In the genomic region with DNA sequence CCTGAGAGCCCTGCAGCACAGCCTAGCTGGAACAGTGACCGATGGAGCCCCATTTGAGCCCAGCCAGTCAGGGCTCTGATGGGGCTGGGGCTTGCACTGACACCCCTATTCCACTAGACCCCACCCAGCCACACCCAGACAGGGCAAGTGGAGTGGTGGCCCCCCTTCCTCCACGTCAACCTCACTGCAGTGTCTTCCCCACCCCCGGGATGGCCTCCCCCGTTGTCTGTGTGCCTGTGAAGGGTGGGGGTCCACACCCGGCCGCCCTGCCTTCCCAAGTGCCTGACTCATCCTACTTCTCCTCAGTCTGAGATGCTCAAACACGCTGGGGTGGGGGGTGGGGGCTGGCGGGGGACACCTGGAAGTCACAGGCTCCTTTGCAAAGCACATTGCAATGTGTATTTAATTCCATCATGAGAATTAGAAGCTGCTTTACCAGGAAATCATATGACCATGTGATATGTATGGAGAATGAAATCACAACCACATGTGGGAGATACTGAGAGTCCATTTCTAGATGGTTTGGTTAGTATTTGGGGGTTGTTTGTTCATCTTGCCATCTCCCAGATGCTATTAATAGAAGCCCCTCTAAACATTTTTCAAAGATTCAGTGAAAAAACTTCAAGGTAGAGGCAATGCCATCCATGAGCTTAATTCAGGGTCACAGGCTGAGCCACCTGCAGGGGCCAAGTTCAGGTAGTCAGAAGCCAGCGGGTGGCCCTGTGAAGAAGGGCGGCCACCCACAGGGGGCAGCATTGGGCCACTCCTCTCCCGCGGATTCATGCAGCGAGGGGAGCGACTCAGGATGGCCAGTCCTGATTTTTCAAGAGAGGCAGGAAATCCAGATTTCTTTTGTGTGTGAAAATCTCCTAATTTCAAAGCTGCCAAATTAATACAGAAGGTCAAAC, we compare ENCODE assay signal across 8 cellular contexts. TPM values are rescaled to one million over a fixed set of nuclear protein-coding genes. Genes with fewer than 3 reads are reported as not detected.
DNase-seq lines count a peak whose midpoint lies in the region; ATAC-seq and TF ChIP-seq lines count a peak whose summit lies in the region.

No MANE protein-coding gene starts in this region.

- H3K9me3 Mint-ChIP-seq in CD8-positive, alpha-beta T cell = no peaks in the 10 kb centered on the region
- no peaks in the 10 kb centered on the region for H3K9me3 Mint-ChIP-seq in nephron

- H3K9me3 ChIP-seq in CD8-positive, alpha-beta T cell (ENCODE audit: low read length) = no peaks in the 10 kb centered on the region
- no peaks in the 10 kb centered on the region for H3K9me3 ChIP-seq in thyroid gland

- peaks cover 8% of the 10 kb centered on the region for H3K36me3 Mint-ChIP-seq in CD8-positive, alpha-beta T cell
- no peaks in the 10 kb centered on the region for H3K36me3 Mint-ChIP-seq in nephron (ENCODE audit: low read depth)

- CTCF ChIA-PET in CD8-positive, alpha-beta T cell (lab: Charles Lee) = interaction anchor here (0.6 to 4.3 kb wide), 13 partner anchors 10 to 73 kb away, joined by 3 to 21 read pairs (median 4); no protein-coding TSS in a partner anchor

- peaks cover 4% of the 10 kb centered on the region for H3K4me1 Mint-ChIP-seq in CD8-positive, alpha-beta T cell (ENCODE audit: low read depth)
- peaks cover 22% of the 10 kb centered on the region for H3K4me1 Mint-ChIP-seq in nephron

- no peaks in the 10 kb centered on the region for H3K4me1 ChIP-seq in CD8-positive, alpha-beta T cell (ENCODE audit: insufficient read depth, low read length)
- H3K4me1 ChIP-seq in thyroid gland = peaks cover 12 to 18% of the 10 kb centered on the region in 2 donors

- no peaks in the 10 kb centered on the region for H3K27me3 ChIP-seq in CD8-positive, alpha-beta T cell (ENCODE audit: insufficient read depth, low read length)
- no peaks in the 10 kb centered on the region for H3K27me3 ChIP-seq in thyroid gland

- intact Hi-C loops in CD8-positive, alpha-beta T cell (cut with DNase I, micrococcal nuclease) = loop anchor here (1.0 to 10.0 kb wide), 2 partner anchors 54 to 169 kb away; no protein-coding TSS in a partner anchor
- intact Hi-C loops in thyroid gland (cut with DNase I) = loop anchor here (5.0 kb wide), 1 partner anchor 51 kb away; no protein-coding TSS in a partner anchor

- no peak overlapping the region for H3K4me3 ChIP-seq in CD8-positive, alpha-beta T cell (ENCODE audit: low read depth, low read length)
- H3K4me3 ChIP-seq in thyroid gland (replicated peaks in 1 of 3) = no peak overlapping the region

- POLR2A ChIA-PET in CD8-positive, alpha-beta T cell (lab: Charles Lee) = no interaction called here

- H3K4me3 Mint-ChIP-seq in CD8-positive, alpha-beta T cell = no peak overlapping the region
- peak overlapping the region; percentile 66 to 76 (median 73) for H3K4me3 Mint-ChIP-seq in nephron

- peak in 5 of 7 experiments; percentile 32 to 70 (median 60) for DNase-seq in CD8-positive, alpha-beta T cell
- DNase-seq in NCI-H82 (lab: John Stamatoyannopoulos, UW) (peak; percentile 92), activated T-cell treated with anti-CD3 and anti-CD28 coated beads for 24 hours (ENCODE audit: low read depth) (peak; percentile 49), fibroblast of gingiva (ENCODE audit: low read depth) (peak; percentile 14), thyroid gland (peak; percentile 72 to 73)

- no peaks in the 10 kb centered on the region for H3K36me3 ChIP-seq in CD8-positive, alpha-beta T cell (ENCODE audit: insufficient read depth, low read length)
- H3K36me3 ChIP-seq in thyroid gland = no peaks in the 10 kb centered on the region

- TF ChIP-seq CTCF in CD8-positive, alpha-beta T cell (IDR thresholded peaks at IDR 0.05) = peak; percentile 58
- TF ChIP-seq CTCF in nephron (IDR thresholded peaks at IDR 0.05; ENCODE audit: unreplicated experiment in 3 of 3) (peak; percentile 87 to 92 (median 91)), thyroid gland (IDR thresholded peaks at IDR 0.05) (peak; percentile 53 to 85 (median 72))

- H3K27ac Mint-ChIP-seq in CD8-positive, alpha-beta T cell = no peak overlapping the region
- H3K27ac Mint-ChIP-seq in nephron = peak overlapping the region; percentile 36 to 83 (median 54)

- ATAC-seq in CD8-positive, alpha-beta T cell = peak; percentile 77
- ATAC-seq in GM21576 (IDR thresholded peaks at IDR 0.05; ENCODE audit: unreplicated experiment) (peak; percentile 56), HG03432 (IDR thresholded peaks at IDR 0.05; ENCODE audit: unreplicated experiment) (no peak)

- no peak overlapping the region for H3K27ac ChIP-seq in CD8-positive, alpha-beta T cell (ENCODE audit: low read depth, low read length)
- H3K27ac ChIP-seq in thyroid gland = no peak overlapping the region

- 21 to 24% methylated on average over 14 of the region's 14 CpGs for WGBS in thyroid gland, 2 donors

- H3K27me3 Mint-ChIP-seq in CD8-positive, alpha-beta T cell (ENCODE audit: low read depth) = peaks cover 3% of the 10 kb centered on the region
- H3K27me3 Mint-ChIP-seq in nephron (ENCODE audit: low read depth) = peaks cover 15% of the 10 kb centered on the region

- TF ChIP-seq POLR2A in thyroid gland (IDR thresholded peaks at IDR 0.05) = no peak

RNA-seq across cellular contexts. Expression of gene GMPPA, which starts 22.7 kb away (rescaled TPM):
- total RNA-seq in CD8-positive, alpha-beta T cell = 10 to 100 TPM in 1 of 2 experiments, 1 to 10 TPM in 1; 9.4 to 15.0 TPM
- 10 to 100 TPM; 26.5 to 50.6 (median 42.6) TPM for total RNA-seq in thyroid gland

RNA-seq across cellular contexts. Expression of gene ASIC4, which starts 38.3 kb away (rescaled TPM):
- total RNA-seq in CD8-positive, alpha-beta T cell = under 1 TPM in 1 of 2 experiments, not detected in 1; 0.14 TPM
- not detected for total RNA-seq in thyroid gland

RNA-seq across cellular contexts. Expression of gene SPEG, which starts 41.3 kb away (rescaled TPM):
- total RNA-seq in CD8-positive, alpha-beta T cell = 10 to 100 TPM; 18.1 to 21.8 TPM
- 1 to 10 TPM; 1.9 to 3.5 (median 3.3) TPM for total RNA-seq in thyroid gland

RNA-seq across cellular contexts. Expression of gene DES, which starts 57.8 kb away (rescaled TPM):
- total RNA-seq in CD8-positive, alpha-beta T cell = not detected
- total RNA-seq in thyroid gland = 10 to 100 TPM; 26.7 to 54.4 (median 28.7) TPM

Comparison
In these comparisons a context has a peak if more than half of its experiments do, and no peak if none do; other contexts are left out.
1. DNase-seq: peak in every context shown above with its lines; median percentile 92 in NCI-H82; 72 in thyroid gland; 60 in CD8-positive, alpha-beta T cell; 49 in activated T-cell treated with anti-CD3 and anti-CD28 coated beads for 24 hours; 14 in fibroblast of gingiva.
2. RNA of gene SPEG, which starts 41.3 kb away (total RNA-seq): 18.1 to 21.8 TPM in CD8-positive, alpha-beta T cell; 1.9 to 3.5 TPM in thyroid gland; every median in the first group is over 4 times any median in the second.
3. Peak in every context shown above with its lines, with median percentiles within 50 percentile points of each other: CTCF ChIP-seq.